Comparison of ENCODE assay signal across 21 cellular contexts in genomic region chr15:58910456-58910855, GRCh38.
"Had no signal": no experiment of that assay in that cellular context is flagged by ENCODE, and none has a peak within 500 bp of the region (broad histone marks: within the 10 kb centered on the region; RNA-seq: fewer than 3 reads in every experiment).

No MANE protein-coding gene starts in this region.

- H3K4me3 ChIP-seq: breast epithelium, colonic mucosa, MG63, PC-9 had no signal

- H3K9me3 ChIP-seq: breast epithelium, colonic mucosa, MG63 had no signal

- DNase-seq: activated CD4-positive, alpha-beta T cell treated with anti-CD3 and anti-CD28 coated beads for 48 hours; activated CD4-positive, alpha-beta T cell treated with anti-CD3 and anti-CD28 coated beads, Interleukin-2, amount 50 U/mL, for 4 hours; activated CD4-positive, CD25-positive, alpha-beta regulatory T cell treated with anti-CD3 and anti-CD28 coated beads, Interleukin-2, amount 50 U/mL, for 72 hours; activated CD8-positive, alpha-beta memory T cell treated with anti-CD3 and anti-CD28 coated beads, Interleukin-2, amount 50 U/mL, for 4 hours; activated naive CD4-positive, alpha-beta T cell treated with anti-CD3 and anti-CD28 coated beads, Interleukin-2, amount 50 U/mL, for 16 hours; aorta; caudate nucleus; colonic mucosa; MG63; MV-4-11; NCI-H1092 treated with DMSO at 0.1 percent for 48 hours; NCI-H1417 treated with DMSO at 0.1 percent for 48 hours; NCI-H1694; NCI-H2029 treated with DMSO at 0.1 percent for 48 hours; NCI-H510A treated with DMSO at 0.1 percent for 48 hours; NCI-H69; PC-9; SIG-M5; T-helper 2 cell; T1000 had no signal

- H3K27me3 ChIP-seq: breast epithelium, colonic mucosa, MG63 had no signal

- H3K27ac ChIP-seq: breast epithelium, colonic mucosa, PC-9 had no signal

- H3K4me1 ChIP-seq: breast epithelium, colonic mucosa had no signal
